ENCODE assay signal across 1 cellular context in the genomic region with DNA sequence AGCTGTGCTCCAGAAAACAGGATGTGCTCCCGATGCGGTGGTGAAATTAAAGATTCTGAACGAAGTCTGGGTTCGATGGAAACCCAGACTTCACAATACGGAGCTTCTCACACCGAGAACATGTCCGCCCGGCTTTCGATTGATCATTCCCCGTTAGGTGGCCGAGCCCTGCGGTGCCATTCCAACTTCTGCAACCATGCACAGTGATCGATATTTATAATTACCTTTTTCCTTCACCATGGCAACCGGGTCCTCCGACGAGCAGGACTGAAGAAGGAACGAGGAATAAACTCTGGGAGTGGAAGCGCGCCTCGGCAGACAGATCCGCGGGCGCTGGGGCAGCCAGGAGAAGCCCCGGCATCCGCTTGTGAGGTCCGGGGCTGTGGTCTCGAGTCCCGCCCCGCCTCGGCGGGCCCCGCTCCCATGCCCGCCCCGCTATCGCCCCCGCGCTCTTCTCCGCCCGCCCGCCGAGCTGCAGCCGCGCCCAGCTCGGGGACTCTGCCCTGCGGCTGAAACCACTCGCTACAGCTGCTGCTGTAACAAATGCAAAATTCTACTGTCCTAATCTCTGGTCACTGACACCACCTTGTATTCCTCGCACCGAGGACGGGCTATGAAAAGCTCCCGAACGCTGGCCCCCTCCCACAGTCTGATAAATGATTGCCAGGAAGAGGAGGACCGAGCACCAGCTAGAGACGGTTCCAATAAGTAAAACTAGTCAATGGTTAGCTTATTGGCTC.
TF ChIP-seq lines count a peak whose summit lies in the region.

No MANE protein-coding gene starts in this region.

TF ChIP-seq in HepG2, 621 proteins besides CTCF, POLR2A, EP300 and RAD21 (continued from another document and continues in another):
- 0 out of 2 replicates have a peak, but pooled peaks have one; percentile 9 for TF ChIP-seq HMG20A (CRISPR knock-in tag; IDR thresholded peaks at IDR 0.05; ENCODE audit: borderline replicate concordance)
- no peak for TF ChIP-seq GZF1 (CRISPR knock-in tag; IDR thresholded peaks at IDR 0.05)
- no peak for TF ChIP-seq ZNF598 (CRISPR knock-in tag; IDR thresholded peaks at IDR 0.05; ENCODE audit: borderline replicate concordance)
- TF ChIP-seq ZNF484 (CRISPR knock-in tag; IDR thresholded peaks at IDR 0.05; ENCODE audit: borderline replicate concordance, low read depth), result no peak
- no peak for TF ChIP-seq MED13 (CRISPR knock-in tag; IDR thresholded peaks at IDR 0.05)
- TF ChIP-seq TRIM24 (CRISPR knock-in tag; IDR thresholded peaks at IDR 0.05), result no peak
- TF ChIP-seq FOXC1 (CRISPR knock-in tag; IDR thresholded peaks at IDR 0.05; ENCODE audit: borderline replicate concordance), result no peak
- TF ChIP-seq ZNF225 (CRISPR knock-in tag; IDR thresholded peaks at IDR 0.05), result no peak
- no peak for TF ChIP-seq ZNF567 (CRISPR knock-in tag; IDR thresholded peaks at IDR 0.05; ENCODE audit: borderline replicate concordance)
- TF ChIP-seq HES4 (CRISPR knock-in tag; IDR thresholded peaks at IDR 0.05; ENCODE audit: borderline replicate concordance), result no peak
- TF ChIP-seq ZBTB38 (CRISPR knock-in tag; IDR thresholded peaks at IDR 0.05), result no peak
- no peak for TF ChIP-seq MYC (CRISPR knock-in tag; IDR thresholded peaks at IDR 0.05; ENCODE audit: borderline replicate concordance)
- no peak for TF ChIP-seq REXO4 (CRISPR knock-in tag; IDR thresholded peaks at IDR 0.05; ENCODE audit: borderline replicate concordance)
- TF ChIP-seq, protein P1, sequence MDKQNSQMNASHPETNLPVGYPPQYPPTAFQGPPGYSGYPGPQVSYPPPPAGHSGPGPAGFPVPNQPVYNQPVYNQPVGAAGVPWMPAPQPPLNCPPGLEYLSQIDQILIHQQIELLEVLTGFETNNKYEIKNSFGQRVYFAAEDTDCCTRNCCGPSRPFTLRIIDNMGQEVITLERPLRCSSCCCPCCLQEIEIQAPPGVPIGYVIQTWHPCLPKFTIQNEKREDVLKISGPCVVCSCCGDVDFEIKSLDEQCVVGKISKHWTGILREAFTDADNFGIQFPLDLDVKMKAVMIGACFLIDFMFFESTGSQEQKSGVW (CRISPR knock-in tag; IDR thresholded peaks at IDR 0.05; ENCODE audit: borderline replicate concordance), result no peak
- TF ChIP-seq GTF3A (CRISPR knock-in tag; conservative IDR thresholded peaks at IDR 0.05), result no peak
- no peak for TF ChIP-seq RBAK (CRISPR knock-in tag; IDR thresholded peaks at IDR 0.05)
- TF ChIP-seq NCOA1 (CRISPR knock-in tag; IDR thresholded peaks at IDR 0.05), result no peak
- peak; percentile 25; the same call in 1 of the 2 replicates for TF ChIP-seq FOXK1 (CRISPR knock-in tag; IDR thresholded peaks at IDR 0.05; ENCODE audit: borderline replicate concordance, low read depth)
- TF ChIP-seq DNMT3B (CRISPR knock-in tag; conservative IDR thresholded peaks at IDR 0.05), result no peak
- no peak for TF ChIP-seq ZNF326 (CRISPR knock-in tag; IDR thresholded peaks at IDR 0.05; ENCODE audit: borderline replicate concordance)
- TF ChIP-seq CENPX (CRISPR knock-in tag; IDR thresholded peaks at IDR 0.05), result no peak
- TF ChIP-seq ARNT2 (CRISPR knock-in tag; IDR thresholded peaks at IDR 0.05; ENCODE audit: low read depth), result no peak
- no peak for TF ChIP-seq ZNF720 (CRISPR knock-in tag; IDR thresholded peaks at IDR 0.05)
- TF ChIP-seq ZMYM2 (CRISPR knock-in tag; IDR thresholded peaks at IDR 0.05), result no peak
- TF ChIP-seq, protein P2, sequence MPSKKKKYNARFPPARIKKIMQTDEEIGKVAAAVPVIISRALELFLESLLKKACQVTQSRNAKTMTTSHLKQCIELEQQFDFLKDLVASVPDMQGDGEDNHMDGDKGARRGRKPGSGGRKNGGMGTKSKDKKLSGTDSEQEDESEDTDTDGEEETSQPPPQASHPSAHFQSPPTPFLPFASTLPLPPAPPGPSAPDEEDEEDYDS (CRISPR knock-in tag; IDR thresholded peaks at IDR 0.05), result no peak
- TF ChIP-seq TOE1 (CRISPR knock-in tag; IDR thresholded peaks at IDR 0.05), result no peak
- no peak for TF ChIP-seq ZKSCAN8 (CRISPR knock-in tag; IDR thresholded peaks at IDR 0.05; ENCODE audit: borderline replicate concordance)
- TF ChIP-seq TSC22D2 (CRISPR knock-in tag; IDR thresholded peaks at IDR 0.05; ENCODE audit: borderline replicate concordance), result 0 out of 2 replicates have a peak, but pooled peaks have one; percentile 36
- TF ChIP-seq MZF1 (CRISPR knock-in tag; IDR thresholded peaks at IDR 0.05; ENCODE audit: borderline replicate concordance), result no peak
- TF ChIP-seq STAT5B (CRISPR knock-in tag; IDR thresholded peaks at IDR 0.05), result no peak
- TF ChIP-seq MAFG (CRISPR knock-in tag; IDR thresholded peaks at IDR 0.05), result no peak
- no peak for TF ChIP-seq PRPF4 (IDR thresholded peaks at IDR 0.05; ENCODE audit: low read depth, low read length, poor library complexity, severe bottlenecking)
- TF ChIP-seq MTF1 (CRISPR knock-in tag; IDR thresholded peaks at IDR 0.05), result no peak
- TF ChIP-seq ZNF501 (CRISPR knock-in tag; IDR thresholded peaks at IDR 0.05), result peak; percentile 31
- no peak for TF ChIP-seq ZEB1 (IDR thresholded peaks at IDR 0.05; ENCODE audit: insufficient replicate concordance, low read depth)
- TF ChIP-seq HIVEP1 (CRISPR knock-in tag; IDR thresholded peaks at IDR 0.05), result no peak
- TF ChIP-seq RFXANK (CRISPR knock-in tag; IDR thresholded peaks at IDR 0.05), result no peak
- TF ChIP-seq ATAD3A (CRISPR knock-in tag; IDR thresholded peaks at IDR 0.05), result no peak
- no peak for TF ChIP-seq SP5 (CRISPR knock-in tag; IDR thresholded peaks at IDR 0.05; ENCODE audit: borderline replicate concordance, low read depth)
- TF ChIP-seq LCORL (IDR thresholded peaks at IDR 0.05), result no peak
- TF ChIP-seq LCORL (CRISPR knock-in tag; IDR thresholded peaks at IDR 0.05), result 0 out of 2 replicates have a peak, but pooled peaks have one; percentile 24
- TF ChIP-seq KDM3A (CRISPR knock-in tag; IDR thresholded peaks at IDR 0.05; ENCODE audit: low read depth), result no peak
- TF ChIP-seq ZNF850 (CRISPR knock-in tag; conservative IDR thresholded peaks at IDR 0.05), result no peak
- TF ChIP-seq, protein P3, sequence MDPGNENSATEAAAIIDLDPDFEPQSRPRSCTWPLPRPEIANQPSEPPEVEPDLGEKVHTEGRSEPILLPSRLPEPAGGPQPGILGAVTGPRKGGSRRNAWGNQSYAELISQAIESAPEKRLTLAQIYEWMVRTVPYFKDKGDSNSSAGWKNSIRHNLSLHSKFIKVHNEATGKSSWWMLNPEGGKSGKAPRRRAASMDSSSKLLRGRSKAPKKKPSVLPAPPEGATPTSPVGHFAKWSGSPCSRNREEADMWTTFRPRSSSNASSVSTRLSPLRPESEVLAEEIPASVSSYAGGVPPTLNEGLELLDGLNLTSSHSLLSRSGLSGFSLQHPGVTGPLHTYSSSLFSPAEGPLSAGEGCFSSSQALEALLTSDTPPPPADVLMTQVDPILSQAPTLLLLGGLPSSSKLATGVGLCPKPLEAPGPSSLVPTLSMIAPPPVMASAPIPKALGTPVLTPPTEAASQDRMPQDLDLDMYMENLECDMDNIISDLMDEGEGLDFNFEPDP (CRISPR knock-in tag; conservative IDR thresholded peaks at IDR 0.05), result no peak
- TF ChIP-seq ZZZ3 (CRISPR knock-in tag; IDR thresholded peaks at IDR 0.05; ENCODE audit: borderline replicate concordance), result no peak
- TF ChIP-seq, protein P4, sequence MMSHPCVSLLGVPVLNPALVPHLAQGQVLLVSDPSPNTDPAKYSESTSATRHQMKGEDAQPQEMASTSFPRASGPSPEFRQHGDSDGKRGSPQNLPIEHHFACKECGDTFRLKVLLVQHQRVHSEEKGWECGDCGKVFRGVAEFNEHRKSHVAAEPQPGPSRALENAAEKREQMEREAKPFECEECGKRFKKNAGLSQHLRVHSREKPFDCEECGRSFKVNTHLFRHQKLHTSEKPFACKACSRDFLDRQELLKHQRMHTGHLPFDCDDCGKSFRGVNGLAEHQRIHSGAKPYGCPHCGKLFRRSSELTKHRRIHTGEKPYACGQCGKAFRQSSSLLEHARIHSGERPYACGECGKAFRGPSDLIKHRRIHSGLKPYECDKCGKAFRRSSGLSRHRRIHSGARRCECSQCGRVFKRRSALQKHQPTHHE (CRISPR knock-in tag; IDR thresholded peaks at IDR 0.05; ENCODE audit: borderline replicate concordance), result no peak
- no peak for TF ChIP-seq ATRX (CRISPR knock-in tag; IDR thresholded peaks at IDR 0.05; ENCODE audit: borderline replicate concordance)
- TF ChIP-seq SYNCRIP (IDR thresholded peaks at IDR 0.05; ENCODE audit: insufficient read depth, low read depth, low read length), result no peak
- TF ChIP-seq, protein P5, sequence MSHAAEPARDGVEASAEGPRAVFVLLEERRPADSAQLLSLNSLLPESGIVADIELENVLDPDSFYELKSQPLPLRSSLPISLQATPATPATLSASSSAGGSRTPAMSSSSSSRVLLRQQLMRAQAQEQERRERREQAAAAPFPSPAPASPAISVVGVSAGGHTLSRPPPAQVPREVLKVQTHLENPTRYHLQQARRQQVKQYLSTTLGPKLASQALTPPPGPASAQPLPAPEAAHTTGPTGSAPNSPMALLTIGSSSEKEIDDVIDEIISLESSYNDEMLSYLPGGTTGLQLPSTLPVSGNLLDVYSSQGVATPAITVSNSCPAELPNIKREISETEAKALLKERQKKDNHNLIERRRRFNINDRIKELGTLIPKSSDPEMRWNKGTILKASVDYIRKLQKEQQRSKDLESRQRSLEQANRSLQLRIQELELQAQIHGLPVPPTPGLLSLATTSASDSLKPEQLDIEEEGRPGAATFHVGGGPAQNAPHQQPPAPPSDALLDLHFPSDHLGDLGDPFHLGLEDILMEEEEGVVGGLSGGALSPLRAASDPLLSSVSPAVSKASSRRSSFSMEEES (CRISPR knock-in tag; IDR thresholded peaks at IDR 0.05), result no peak
- TF ChIP-seq ARID2 (CRISPR knock-in tag; IDR thresholded peaks at IDR 0.05; ENCODE audit: borderline replicate concordance), result no peak
- TF ChIP-seq, protein P6, sequence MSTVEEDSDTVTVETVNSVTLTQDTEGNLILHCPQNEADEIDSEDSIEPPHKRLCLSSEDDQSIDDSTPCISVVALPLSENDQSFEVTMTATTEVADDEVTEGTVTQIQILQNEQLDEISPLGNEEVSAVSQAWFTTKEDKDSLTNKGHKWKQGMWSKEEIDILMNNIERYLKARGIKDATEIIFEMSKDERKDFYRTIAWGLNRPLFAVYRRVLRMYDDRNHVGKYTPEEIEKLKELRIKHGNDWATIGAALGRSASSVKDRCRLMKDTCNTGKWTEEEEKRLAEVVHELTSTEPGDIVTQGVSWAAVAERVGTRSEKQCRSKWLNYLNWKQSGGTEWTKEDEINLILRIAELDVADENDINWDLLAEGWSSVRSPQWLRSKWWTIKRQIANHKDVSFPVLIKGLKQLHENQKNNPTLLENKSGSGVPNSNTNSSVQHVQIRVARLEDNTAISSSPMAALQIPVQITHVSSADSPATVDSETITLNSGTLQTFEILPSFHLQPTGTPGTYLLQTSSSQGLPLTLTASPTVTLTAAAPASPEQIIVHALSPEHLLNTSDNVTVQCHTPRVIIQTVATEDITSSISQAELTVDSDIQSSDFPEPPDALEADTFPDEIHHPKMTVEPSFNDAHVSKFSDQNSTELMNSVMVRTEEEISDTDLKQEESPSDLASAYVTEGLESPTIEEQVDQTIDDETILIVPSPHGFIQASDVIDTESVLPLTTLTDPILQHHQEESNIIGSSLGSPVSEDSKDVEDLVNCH (CRISPR knock-in tag; IDR thresholded peaks at IDR 0.05), result no peak
- TF ChIP-seq FOXJ3 (CRISPR knock-in tag; IDR thresholded peaks at IDR 0.05; ENCODE audit: borderline replicate concordance), result no peak
- TF ChIP-seq SAFB2 (CRISPR knock-in tag; IDR thresholded peaks at IDR 0.05; ENCODE audit: borderline replicate concordance, low read depth), result no peak
- TF ChIP-seq, protein P7, sequence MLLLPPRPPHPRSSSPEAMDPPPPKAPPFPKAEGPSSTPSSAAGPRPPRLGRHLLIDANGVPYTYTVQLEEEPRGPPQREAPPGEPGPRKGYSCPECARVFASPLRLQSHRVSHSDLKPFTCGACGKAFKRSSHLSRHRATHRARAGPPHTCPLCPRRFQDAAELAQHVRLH (CRISPR knock-in tag; IDR thresholded peaks at IDR 0.05; ENCODE audit: borderline replicate concordance, low read depth), result no peak
- TF ChIP-seq ZNF256 (CRISPR knock-in tag; conservative IDR thresholded peaks at IDR 0.05), result no peak
- TF ChIP-seq, protein P8, sequence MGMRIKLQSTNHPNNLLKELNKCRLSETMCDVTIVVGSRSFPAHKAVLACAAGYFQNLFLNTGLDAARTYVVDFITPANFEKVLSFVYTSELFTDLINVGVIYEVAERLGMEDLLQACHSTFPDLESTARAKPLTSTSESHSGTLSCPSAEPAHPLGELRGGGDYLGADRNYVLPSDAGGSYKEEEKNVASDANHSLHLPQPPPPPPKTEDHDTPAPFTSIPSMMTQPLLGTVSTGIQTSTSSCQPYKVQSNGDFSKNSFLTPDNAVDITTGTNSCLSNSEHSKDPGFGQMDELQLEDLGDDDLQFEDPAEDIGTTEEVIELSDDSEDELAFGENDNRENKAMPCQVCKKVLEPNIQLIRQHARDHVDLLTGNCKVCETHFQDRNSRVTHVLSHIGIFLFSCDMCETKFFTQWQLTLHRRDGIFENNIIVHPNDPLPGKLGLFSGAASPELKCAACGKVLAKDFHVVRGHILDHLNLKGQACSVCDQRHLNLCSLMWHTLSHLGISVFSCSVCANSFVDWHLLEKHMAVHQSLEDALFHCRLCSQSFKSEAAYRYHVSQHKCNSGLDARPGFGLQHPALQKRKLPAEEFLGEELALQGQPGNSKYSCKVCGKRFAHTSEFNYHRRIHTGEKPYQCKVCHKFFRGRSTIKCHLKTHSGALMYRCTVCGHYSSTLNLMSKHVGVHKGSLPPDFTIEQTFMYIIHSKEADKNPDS (CRISPR knock-in tag; IDR thresholded peaks at IDR 0.05), result no peak
- TF ChIP-seq, protein P9, sequence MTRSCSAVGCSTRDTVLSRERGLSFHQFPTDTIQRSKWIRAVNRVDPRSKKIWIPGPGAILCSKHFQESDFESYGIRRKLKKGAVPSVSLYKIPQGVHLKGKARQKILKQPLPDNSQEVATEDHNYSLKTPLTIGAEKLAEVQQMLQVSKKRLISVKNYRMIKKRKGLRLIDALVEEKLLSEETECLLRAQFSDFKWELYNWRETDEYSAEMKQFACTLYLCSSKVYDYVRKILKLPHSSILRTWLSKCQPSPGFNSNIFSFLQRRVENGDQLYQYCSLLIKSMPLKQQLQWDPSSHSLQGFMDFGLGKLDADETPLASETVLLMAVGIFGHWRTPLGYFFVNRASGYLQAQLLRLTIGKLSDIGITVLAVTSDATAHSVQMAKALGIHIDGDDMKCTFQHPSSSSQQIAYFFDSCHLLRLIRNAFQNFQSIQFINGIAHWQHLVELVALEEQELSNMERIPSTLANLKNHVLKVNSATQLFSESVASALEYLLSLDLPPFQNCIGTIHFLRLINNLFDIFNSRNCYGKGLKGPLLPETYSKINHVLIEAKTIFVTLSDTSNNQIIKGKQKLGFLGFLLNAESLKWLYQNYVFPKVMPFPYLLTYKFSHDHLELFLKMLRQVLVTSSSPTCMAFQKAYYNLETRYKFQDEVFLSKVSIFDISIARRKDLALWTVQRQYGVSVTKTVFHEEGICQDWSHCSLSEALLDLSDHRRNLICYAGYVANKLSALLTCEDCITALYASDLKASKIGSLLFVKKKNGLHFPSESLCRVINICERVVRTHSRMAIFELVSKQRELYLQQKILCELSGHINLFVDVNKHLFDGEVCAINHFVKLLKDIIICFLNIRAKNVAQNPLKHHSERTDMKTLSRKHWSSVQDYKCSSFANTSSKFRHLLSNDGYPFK (CRISPR knock-in tag; IDR thresholded peaks at IDR 0.05; ENCODE audit: borderline replicate concordance), result no peak
- no peak for TF ChIP-seq ZNF570 (CRISPR knock-in tag; IDR thresholded peaks at IDR 0.05; ENCODE audit: borderline replicate concordance)
- no peak for TF ChIP-seq ZKSCAN5 (CRISPR knock-in tag; IDR thresholded peaks at IDR 0.05)
- no peak for TF ChIP-seq HNRNPLL (IDR thresholded peaks at IDR 0.05; ENCODE audit: low read depth, low read length, poor library complexity, severe bottlenecking)
